ENCODE assay signal across 8 cellular contexts in the genomic region with DNA sequence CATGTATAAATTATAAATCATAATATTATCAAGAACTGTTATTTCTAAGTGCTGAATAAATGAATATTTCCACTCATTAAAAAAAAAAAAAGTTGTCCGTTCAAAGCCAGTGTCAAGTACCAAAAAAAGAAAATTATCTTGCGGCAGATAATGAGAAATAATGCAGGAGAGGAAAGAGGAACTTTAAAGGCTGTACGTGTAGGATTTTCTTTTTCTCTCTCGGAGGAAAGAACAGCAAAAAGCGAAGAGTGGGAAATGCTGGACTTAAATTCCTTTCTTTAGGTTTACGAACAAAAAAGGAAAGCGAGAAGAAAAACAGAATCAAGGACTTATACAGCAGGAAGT. TPM values are rescaled to one million over a fixed set of nuclear protein-coding genes. Genes with fewer than 3 reads are reported as not detected.
DNase-seq lines count a peak whose midpoint lies in the region; ATAC-seq and TF ChIP-seq lines count a peak whose summit lies in the region.

No MANE protein-coding gene starts in this region.

- H3K4me1 ChIP-seq in MM.1S (ENCODE audit: low read length), result no peaks in the 10 kb centered on the region

- peak overlapping the region; percentile 33; the same call in 1 of the 2 replicates for H3K27ac ChIP-seq in MM.1S (ENCODE audit: low read length)
- H3K27ac ChIP-seq in coronary artery, result peak overlapping the region; percentile 86 to 87

- intact Hi-C loops in natural killer cell (cut with micrococcal nuclease), result loop anchor here (1.0 to 10.0 kb wide), 4 partner anchors 30 to 259 kb away; no protein-coding TSS in a partner anchor

- peak overlapping the region; percentile 99 for H3K4me2 ChIP-seq in MM.1S (ENCODE audit: low read depth, low read length)

- TF ChIP-seq CTCF in BJ (IDR thresholded peaks at IDR 0.05; ENCODE audit: insufficient read depth, low read depth, low read length), result no peak
- TF ChIP-seq CTCF in MM.1S (IDR thresholded peaks at IDR 0.05; ENCODE audit: low read length), result no peak
- no peak for TF ChIP-seq CTCF in coronary artery (IDR thresholded peaks at IDR 0.05)
- TF ChIP-seq CTCF in natural killer cell (IDR thresholded peaks at IDR 0.05), result no peak

- H3K36me3 Mint-ChIP-seq in natural killer cell, result peaks cover 6% of the 10 kb centered on the region

- H3K79me2 ChIP-seq in MM.1S (ENCODE audit: low read length), result no peaks in the 10 kb centered on the region

- H3K9me3 Mint-ChIP-seq in natural killer cell, result no peaks in the 10 kb centered on the region

- no peak for ATAC-seq in natural killer cell
- ATAC-seq in HG03439 (IDR thresholded peaks at IDR 0.05; ENCODE audit: unreplicated experiment), result no peak

- POLR2A ChIA-PET in BJ (lab: Charles Lee), result interaction anchor here (0.9 kb wide), 1 partner anchor 439 kb away, joined by 3 read pairs; no protein-coding TSS in a partner anchor

- H4K20me1 ChIP-seq in MM.1S (ENCODE audit: insufficient read depth, low read length), result no peaks in the 10 kb centered on the region

- H3F3A ChIP-seq in MM.1S (ENCODE audit: insufficient read depth, low read length), result no peaks in the 10 kb centered on the region

- peak overlapping the region; percentile 76 for H3K9ac ChIP-seq in MM.1S (ENCODE audit: low read length)

- peaks cover 16% of the 10 kb centered on the region in 2 donors for H3K4me1 Mint-ChIP-seq in natural killer cell

- H3K4me3 ChIP-seq in BJ (ENCODE audit: low read depth, low read length) (peak overlapping the region; percentile 63), MM.1S (ENCODE audit: low read length) (peak overlapping the region; percentile 86), coronary artery (peak overlapping the region; percentile 71)

- H3K27ac Mint-ChIP-seq in natural killer cell, result peak overlapping the region; percentile 94 to 96

- peak overlapping the region; percentile 94 for H3K4me3 Mint-ChIP-seq in natural killer cell

- no peak for DNase-seq in BJ (ENCODE audit: low read depth)
- no peak for DNase-seq in MM.1S
- no peak for DNase-seq in coronary artery (ENCODE audit: low spot score)
- DNase-seq in natural killer cell, result no peak
- no peak for DNase-seq in middle frontal gyrus (ENCODE audit: extremely low spot score, low spot score)
- no peak for DNase-seq in NCI-H2107 (lab: John Stamatoyannopoulos, UW)
- DNase-seq in LoVo (ENCODE audit: low spot score), result no peak

- CTCF ChIA-PET in BJ (lab: Yijun Ruan, JAX), result interaction anchor here (0.6 to 2.6 kb wide), 41 partner anchors 9 to 439 kb away, joined by 3 to 19 read pairs (median 5); partner anchors contain the start of gene TMEM126B

- H3K9me2 ChIP-seq in MM.1S (replicated peaks; ENCODE audit: insufficient read depth, low read length), result no peaks in the 10 kb centered on the region

- H3K27me3 ChIP-seq in BJ (ENCODE audit: control insufficient read depth, insufficient read depth, low read length) (no peaks in the 10 kb centered on the region), MM.1S (replicated peaks; ENCODE audit: insufficient read depth, low read length) (no peaks in the 10 kb centered on the region)

- H3K36me3 ChIP-seq in BJ (ENCODE audit: control insufficient read depth, insufficient read depth, low read length), result no peaks in the 10 kb centered on the region
- H3K36me3 ChIP-seq in MM.1S (replicated peaks; ENCODE audit: insufficient read depth, low read length), result no peaks in the 10 kb centered on the region

- H2AFZ ChIP-seq in MM.1S (ENCODE audit: low read length), result peak overlapping the region; percentile 98

- peaks cover 0 to 8% of the 10 kb centered on the region in 2 donors for H3K27me3 Mint-ChIP-seq in natural killer cell (ENCODE audit: low read depth in 2 of 2)

- H3K9me3 ChIP-seq in MM.1S (replicated peaks; ENCODE audit: insufficient read depth, low read length), result no peaks in the 10 kb centered on the region

RNA-seq across cellular contexts. Expression of gene CCDC83, which starts 1.0 kb away (rescaled TPM):
- not detected in 2 replicates for polyA plus RNA-seq in BJ (2011; rRNA removed)
- polyA minus RNA-seq in BJ (2011; rRNA and poly(A)+ RNA removed), result not detected in 2 replicates
- under 1 TPM in 1 of 3 donors, not detected in 2; 0.12 TPM for total RNA-seq in natural killer cell

RNA-seq across cellular contexts. Expression of gene SYTL2, which starts 43.2 kb away (rescaled TPM):
- 43.5 and 70.9 TPM in 2 replicates for polyA plus RNA-seq in BJ (2011; rRNA removed)
- 23.2 and 28.6 TPM in 2 replicates for polyA minus RNA-seq in BJ (2011; rRNA and poly(A)+ RNA removed)
- total RNA-seq in natural killer cell, result 100 to 1,000 TPM; 116 to 237 (median 143) TPM
